Comparison of ENCODE assay signal across 20 cellular contexts in genomic region chr9:137367506-137368430, GRCh38. TPM values are rescaled to one million over a fixed set of nuclear protein-coding genes. Genes with fewer than 3 reads are reported as not detected.
DNase-seq lines count a peak whose midpoint lies in the region; ATAC-seq and TF ChIP-seq lines count a peak whose summit lies in the region.
"Had no signal": no experiment of that assay in that cellular context is flagged by ENCODE, and none has a peak within 500 bp of the region (broad histone marks: within the 10 kb centered on the region; RNA-seq: fewer than 3 reads in every experiment).

No MANE protein-coding gene starts in this region.

- H3K9ac ChIP-seq in BLaER1 = no peak overlapping the region
- H3K9ac ChIP-seq in neuronal stem cell (ENCODE audit: low read depth, low read length, poor library complexity) = peak overlapping the region; percentile 71

- intact Hi-C loops in left ventricle myocardium inferior (cut with micrococcal nuclease) = no loop called here

- peak overlapping the region; percentile 73 for H3K23ac ChIP-seq in neuronal stem cell (ENCODE audit: low read depth, low read length, poor library complexity)

- H2BK12ac ChIP-seq in neuronal stem cell (ENCODE audit: low read length) = peak overlapping the region; percentile 82

- H3K27me3 ChIP-seq in BLaER1 = no peaks in the 10 kb centered on the region
- no peaks in the 10 kb centered on the region for H3K27me3 ChIP-seq in left ventricle myocardium inferior (ENCODE audit: low read depth)
- peaks cover 0 to 5% (median 0%) of the 10 kb centered on the region in 3 experiments for H3K27me3 ChIP-seq in neuronal stem cell (ENCODE audit: control insufficient read depth in 3 of 3, insufficient read depth in 3 of 3, low read depth in 1 of 3, low read length in 3 of 3)
- H3K27me3 ChIP-seq: MG63 had no signal

- H3K27ac Mint-ChIP-seq in WTC11 = no peak overlapping the region
- H3K27ac Mint-ChIP-seq in activated naive CD8-positive, alpha-beta T cell treated with anti-CD3 and anti-CD28 coated beads for 36 hours = no peak overlapping the region
- H3K27ac Mint-ChIP-seq: CD4-positive, alpha-beta memory T cell had no signal

- H3K27me3 Mint-ChIP-seq in WTC11 (ENCODE audit: low read depth) = peaks cover 2% of the 10 kb centered on the region; the same call in 1 of the 2 replicates
- H3K27me3 Mint-ChIP-seq in activated naive CD8-positive, alpha-beta T cell treated with anti-CD3 and anti-CD28 coated beads for 36 hours = no peaks in the 10 kb centered on the region
- H3K27me3 Mint-ChIP-seq: CD4-positive, alpha-beta memory T cell had no signal

- no peak overlapping the region for H3K4me3 Mint-ChIP-seq in WTC11
- H3K4me3 Mint-ChIP-seq in activated naive CD8-positive, alpha-beta T cell treated with anti-CD3 and anti-CD28 coated beads for 36 hours = no peak overlapping the region
- H3K4me3 Mint-ChIP-seq: CD4-positive, alpha-beta memory T cell had no signal

- peak overlapping the region; percentile 86 for H4K8ac ChIP-seq in neuronal stem cell (ENCODE audit: low read depth, low read length)

- ATAC-seq in WTC11 (no peak), HG02759 (IDR thresholded peaks at IDR 0.05; ENCODE audit: unreplicated experiment) (no peak)
- ATAC-seq: A549, HCT116, Panc1 had no signal

- peak overlapping the region; percentile 4 for H2BK5ac ChIP-seq in neuronal stem cell (ENCODE audit: low read length)

- no peak overlapping the region for H3K4me2 ChIP-seq in BLaER1
- no peak overlapping the region for H3K4me2 ChIP-seq in neuronal stem cell (ENCODE audit: insufficient read depth, low read length, poor library complexity, severe bottlenecking)
- H3K4me2 ChIP-seq: A549 had no signal

- H3K4me1 ChIP-seq in BLaER1 (peaks cover 34% of the 10 kb centered on the region), left ventricle myocardium inferior (peaks cover 9% of the 10 kb centered on the region), neuronal stem cell (ENCODE audit: control insufficient read depth in 2 of 2, insufficient read depth in 1 of 2, low read depth in 1 of 2, low read length in 2 of 2) (peaks cover 35 to 40% of the 10 kb centered on the region in 2 donors)
- H3K4me1 ChIP-seq: A549 had no signal

- peak overlapping the region; percentile 100 for H2AK5ac ChIP-seq in neuronal stem cell (ENCODE audit: low read depth, low read length)

- peak; percentile 8 for DNase-seq in WTC11 (ENCODE audit: low spot score)
- DNase-seq in left ventricle myocardium inferior = no peak
- DNase-seq in neuronal stem cell (ENCODE audit: low spot score) = no peak
- no peak for DNase-seq in cerebellar cortex (ENCODE audit: low spot score)
- no peak for DNase-seq in activated naive CD8-positive, alpha-beta T cell treated with anti-CD3 and anti-CD28 coated beads for 36 hours
- DNase-seq in cortex of kidney (lab: John Stamatoyannopoulos, UW) = no peak
- DNase-seq: CD4-positive, alpha-beta memory T cell; DMS79; MG63; NCI-H1105; NCI-H187 treated with DMSO at 0.1 percent for 48 hours; NCI-H2171; NCI-H446 treated with DMSO at 0.1 percent for 48 hours; NCI-H774 had no signal

- H3K4ac ChIP-seq in neuronal stem cell (ENCODE audit: low read length) = peak overlapping the region; percentile 89

- WGBS in neuronal stem cell (ENCODE audit: extremely low coverage in 2 of 2, insufficient read length in 2 of 2, insufficient replicate concordance in 1 of 2), 2 donors = no CpG with 5 or more reads among the region's 38 CpGs

- peak overlapping the region; percentile 100 for H2BK120ac ChIP-seq in neuronal stem cell (ENCODE audit: low read depth, low read length)

- peaks cover 8% of the 10 kb centered on the region for H3K36me3 Mint-ChIP-seq in WTC11
- H3K36me3 Mint-ChIP-seq in activated naive CD8-positive, alpha-beta T cell treated with anti-CD3 and anti-CD28 coated beads for 36 hours = no peaks in the 10 kb centered on the region

- no peak overlapping the region for H2AFZ ChIP-seq in neuronal stem cell (ENCODE audit: low read length)

- 0 out of 2 replicates have a peak overlapping the region, but pooled peaks have one; percentile 6 for H3K27ac ChIP-seq in BLaER1
- peak overlapping the region; percentile 77 for H3K27ac ChIP-seq in left ventricle myocardium inferior (replicated peaks)
- no peak overlapping the region for H3K27ac ChIP-seq in neuronal stem cell (replicated peaks; ENCODE audit: low read length)
- H3K27ac ChIP-seq: A549 had no signal

- TF ChIP-seq CTCF in WTC11 (IDR thresholded peaks at IDR 0.05) (no peak), left ventricle myocardium inferior (IDR thresholded peaks at IDR 0.05; ENCODE audit: borderline replicate concordance) (no peak)

- H3K4me1 Mint-ChIP-seq in WTC11 = no peaks in the 10 kb centered on the region
- no peaks in the 10 kb centered on the region for H3K4me1 Mint-ChIP-seq in activated naive CD8-positive, alpha-beta T cell treated with anti-CD3 and anti-CD28 coated beads for 36 hours
- H3K4me1 Mint-ChIP-seq: CD4-positive, alpha-beta memory T cell had no signal

- POLR2A ChIA-PET in WTC11 (lab: Charles Lee) = no interaction called here

- CTCF ChIA-PET in WTC11 (lab: Charles Lee) = no interaction called here

- peak overlapping the region; percentile 89 for H3K14ac ChIP-seq in neuronal stem cell (ENCODE audit: low read length)

- peaks cover 15% of the 10 kb centered on the region for H3K9me3 Mint-ChIP-seq in WTC11
- H3K9me3 Mint-ChIP-seq in activated naive CD8-positive, alpha-beta T cell treated with anti-CD3 and anti-CD28 coated beads for 36 hours = peaks cover 2% of the 10 kb centered on the region

- H2BK15ac ChIP-seq in neuronal stem cell (ENCODE audit: low read length) = peak overlapping the region; percentile 100

- H4K20me1 ChIP-seq in BLaER1 = no peaks in the 10 kb centered on the region

- H3K9me3 ChIP-seq in BLaER1 (peaks cover 13% of the 10 kb centered on the region), left ventricle myocardium inferior (replicated peaks) (peaks cover 11% of the 10 kb centered on the region), neuronal stem cell (replicated peaks in 1 of 2; ENCODE audit: control insufficient read depth in 2 of 2, insufficient read depth in 1 of 2, low read depth in 1 of 2, low read length in 2 of 2) (peaks cover 7% of the 10 kb centered on the region in 2 donors)
- H3K9me3 ChIP-seq: MG63 had no signal

- peaks cover 6% of the 10 kb centered on the region for H3K79me1 ChIP-seq in neuronal stem cell (ENCODE audit: low read depth, low read length)

- H3K18ac ChIP-seq in neuronal stem cell (ENCODE audit: low read length) = peak overlapping the region; percentile 95

- H3K4me3 ChIP-seq in BLaER1 = no peak overlapping the region
- peak overlapping the region; percentile 8 for H3K4me3 ChIP-seq in left ventricle myocardium inferior
- H3K4me3 ChIP-seq in neuronal stem cell (ENCODE audit: low read length in 2 of 2) = no peak overlapping the region
- H3K4me3 ChIP-seq: A549, MG63 had no signal

- H3K36me3 ChIP-seq in BLaER1 (peaks cover 8% of the 10 kb centered on the region; the same call in 1 of the 2 replicates), left ventricle myocardium inferior (peaks cover 9% of the 10 kb centered on the region), neuronal stem cell (replicated peaks in 1 of 2; ENCODE audit: control insufficient read depth in 2 of 2, insufficient read depth in 2 of 2, low read length in 2 of 2) (peaks cover 0 to 7% of the 10 kb centered on the region in 2 donors)
- H3K36me3 ChIP-seq: MG63 had no signal

- H4K91ac ChIP-seq in neuronal stem cell (ENCODE audit: low read depth, low read length, poor library complexity) = peak overlapping the region; percentile 85

TF ChIP-seq in WTC11, 78 proteins besides CTCF, POLR2A, EP300 and RAD21 (continues in another document):
- TF ChIP-seq ZNF423 (CRISPR knock-in tag; IDR thresholded peaks at IDR 0.05) (no peak), FOXJ3 (CRISPR knock-in tag; IDR thresholded peaks at IDR 0.05; ENCODE audit: borderline replicate concordance) (no peak), SMAD3 (CRISPR knock-in tag; IDR thresholded peaks at IDR 0.05; ENCODE audit: borderline replicate concordance) (no peak), KAT7 (CRISPR knock-in tag; IDR thresholded peaks at IDR 0.05; ENCODE audit: borderline replicate concordance) (no peak), MXD4 (CRISPR knock-in tag; IDR thresholded peaks at IDR 0.05; ENCODE audit: borderline replicate concordance) (no peak)
- TF ChIP-seq, protein P1, sequence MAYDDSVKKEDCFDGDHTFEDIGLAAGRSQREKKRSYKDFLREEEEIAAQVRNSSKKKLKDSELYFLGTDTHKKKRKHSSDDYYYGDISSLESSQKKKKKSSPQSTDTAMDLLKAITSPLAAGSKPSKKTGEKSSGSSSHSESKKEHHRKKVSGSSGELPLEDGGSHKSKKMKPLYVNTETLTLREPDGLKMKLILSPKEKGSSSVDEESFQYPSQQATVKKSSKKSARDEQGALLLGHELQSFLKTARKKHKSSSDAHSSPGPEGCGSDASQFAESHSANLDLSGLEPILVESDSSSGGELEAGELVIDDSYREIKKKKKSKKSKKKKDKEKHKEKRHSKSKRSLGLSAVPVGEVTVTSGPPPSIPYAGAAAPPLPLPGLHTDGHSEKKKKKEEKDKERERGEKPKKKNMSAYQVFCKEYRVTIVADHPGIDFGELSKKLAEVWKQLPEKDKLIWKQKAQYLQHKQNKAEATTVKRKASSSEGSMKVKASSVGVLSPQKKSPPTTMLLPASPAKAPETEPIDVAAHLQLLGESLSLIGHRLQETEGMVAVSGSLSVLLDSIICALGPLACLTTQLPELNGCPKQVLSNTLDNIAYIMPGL (CRISPR knock-in tag; IDR thresholded peaks at IDR 0.05) = no peak
- TF ChIP-seq, protein P2, sequence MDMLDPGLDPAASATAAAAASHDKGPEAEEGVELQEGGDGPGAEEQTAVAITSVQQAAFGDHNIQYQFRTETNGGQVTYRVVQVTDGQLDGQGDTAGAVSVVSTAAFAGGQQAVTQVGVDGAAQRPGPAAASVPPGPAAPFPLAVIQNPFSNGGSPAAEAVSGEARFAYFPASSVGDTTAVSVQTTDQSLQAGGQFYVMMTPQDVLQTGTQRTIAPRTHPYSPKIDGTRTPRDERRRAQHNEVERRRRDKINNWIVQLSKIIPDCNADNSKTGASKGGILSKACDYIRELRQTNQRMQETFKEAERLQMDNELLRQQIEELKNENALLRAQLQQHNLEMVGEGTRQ (CRISPR knock-in tag; IDR thresholded peaks at IDR 0.05) = no peak

RNA-seq across cellular contexts. Expression of gene EXD3, which starts 55.2 kb away (rescaled TPM):
- total RNA-seq in WTC11 (2021) = 20.4 to 23.1 TPM (median 21.2 TPM) in 3 replicates
- 9.2 TPM for total RNA-seq in left ventricle myocardium inferior
- polyA plus RNA-seq in neuronal stem cell (2013, experiment 1 of 2) = 21.1 TPM
- polyA plus RNA-seq in neuronal stem cell (2013, experiment 2 of 2) = 19.9 TPM
- total RNA-seq in activated naive CD8-positive, alpha-beta T cell treated with anti-CD3 and anti-CD28 coated beads for 36 hours = 1 to 10 TPM; 3.6 to 4.2 TPM

RNA-seq across cellular contexts. Expression of gene NOXA1, which starts 55.4 kb away (rescaled TPM):
- 2.9 to 5.9 TPM (median 4.8 TPM) in 3 replicates for total RNA-seq in WTC11 (2021)
- 2.0 TPM for total RNA-seq in left ventricle myocardium inferior
- 0.61 TPM for polyA plus RNA-seq in neuronal stem cell (2013, experiment 1 of 2)
- polyA plus RNA-seq in neuronal stem cell (2013, experiment 2 of 2) = 0.64 TPM
- total RNA-seq in activated naive CD8-positive, alpha-beta T cell treated with anti-CD3 and anti-CD28 coated beads for 36 hours = under 1 TPM; 0.66 to 0.76 TPM
- total RNA-seq: G401 had no signal
